ENCODE assay signal across 1 cellular context in genomic region chr20:57654363-57654997, GRCh38.
TF ChIP-seq lines count a peak whose summit lies in the region.

No MANE protein-coding gene starts in this region.

TF ChIP-seq in HepG2, 621 proteins besides CTCF, POLR2A, EP300 and RAD21 (continued from another document):
- TF ChIP-seq CREB1 (IDR thresholded peaks at IDR 0.05), result no peak
- no peak for TF ChIP-seq CREB1 (CRISPR knock-in tag; IDR thresholded peaks at IDR 0.05)
- TF ChIP-seq KDM2A (CRISPR knock-in tag; IDR thresholded peaks at IDR 0.05; ENCODE audit: borderline replicate concordance, low read depth), result peak; percentile 42; the same call in 1 of the 2 replicates
- no peak for TF ChIP-seq ZFP41 (CRISPR knock-in tag; IDR thresholded peaks at IDR 0.05; ENCODE audit: borderline replicate concordance)
- TF ChIP-seq, protein P1, sequence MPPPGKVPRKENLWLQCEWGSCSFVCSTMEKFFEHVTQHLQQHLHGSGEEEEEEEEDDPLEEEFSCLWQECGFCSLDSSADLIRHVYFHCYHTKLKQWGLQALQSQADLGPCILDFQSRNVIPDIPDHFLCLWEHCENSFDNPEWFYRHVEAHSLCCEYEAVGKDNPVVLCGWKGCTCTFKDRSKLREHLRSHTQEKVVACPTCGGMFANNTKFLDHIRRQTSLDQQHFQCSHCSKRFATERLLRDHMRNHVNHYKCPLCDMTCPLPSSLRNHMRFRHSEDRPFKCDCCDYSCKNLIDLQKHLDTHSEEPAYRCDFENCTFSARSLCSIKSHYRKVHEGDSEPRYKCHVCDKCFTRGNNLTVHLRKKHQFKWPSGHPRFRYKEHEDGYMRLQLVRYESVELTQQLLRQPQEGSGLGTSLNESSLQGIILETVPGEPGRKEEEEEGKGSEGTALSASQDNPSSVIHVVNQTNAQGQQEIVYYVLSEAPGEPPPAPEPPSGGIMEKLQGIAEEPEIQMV (CRISPR knock-in tag; IDR thresholded peaks at IDR 0.05; ENCODE audit: low read depth), result no peak
- TF ChIP-seq, protein P2, sequence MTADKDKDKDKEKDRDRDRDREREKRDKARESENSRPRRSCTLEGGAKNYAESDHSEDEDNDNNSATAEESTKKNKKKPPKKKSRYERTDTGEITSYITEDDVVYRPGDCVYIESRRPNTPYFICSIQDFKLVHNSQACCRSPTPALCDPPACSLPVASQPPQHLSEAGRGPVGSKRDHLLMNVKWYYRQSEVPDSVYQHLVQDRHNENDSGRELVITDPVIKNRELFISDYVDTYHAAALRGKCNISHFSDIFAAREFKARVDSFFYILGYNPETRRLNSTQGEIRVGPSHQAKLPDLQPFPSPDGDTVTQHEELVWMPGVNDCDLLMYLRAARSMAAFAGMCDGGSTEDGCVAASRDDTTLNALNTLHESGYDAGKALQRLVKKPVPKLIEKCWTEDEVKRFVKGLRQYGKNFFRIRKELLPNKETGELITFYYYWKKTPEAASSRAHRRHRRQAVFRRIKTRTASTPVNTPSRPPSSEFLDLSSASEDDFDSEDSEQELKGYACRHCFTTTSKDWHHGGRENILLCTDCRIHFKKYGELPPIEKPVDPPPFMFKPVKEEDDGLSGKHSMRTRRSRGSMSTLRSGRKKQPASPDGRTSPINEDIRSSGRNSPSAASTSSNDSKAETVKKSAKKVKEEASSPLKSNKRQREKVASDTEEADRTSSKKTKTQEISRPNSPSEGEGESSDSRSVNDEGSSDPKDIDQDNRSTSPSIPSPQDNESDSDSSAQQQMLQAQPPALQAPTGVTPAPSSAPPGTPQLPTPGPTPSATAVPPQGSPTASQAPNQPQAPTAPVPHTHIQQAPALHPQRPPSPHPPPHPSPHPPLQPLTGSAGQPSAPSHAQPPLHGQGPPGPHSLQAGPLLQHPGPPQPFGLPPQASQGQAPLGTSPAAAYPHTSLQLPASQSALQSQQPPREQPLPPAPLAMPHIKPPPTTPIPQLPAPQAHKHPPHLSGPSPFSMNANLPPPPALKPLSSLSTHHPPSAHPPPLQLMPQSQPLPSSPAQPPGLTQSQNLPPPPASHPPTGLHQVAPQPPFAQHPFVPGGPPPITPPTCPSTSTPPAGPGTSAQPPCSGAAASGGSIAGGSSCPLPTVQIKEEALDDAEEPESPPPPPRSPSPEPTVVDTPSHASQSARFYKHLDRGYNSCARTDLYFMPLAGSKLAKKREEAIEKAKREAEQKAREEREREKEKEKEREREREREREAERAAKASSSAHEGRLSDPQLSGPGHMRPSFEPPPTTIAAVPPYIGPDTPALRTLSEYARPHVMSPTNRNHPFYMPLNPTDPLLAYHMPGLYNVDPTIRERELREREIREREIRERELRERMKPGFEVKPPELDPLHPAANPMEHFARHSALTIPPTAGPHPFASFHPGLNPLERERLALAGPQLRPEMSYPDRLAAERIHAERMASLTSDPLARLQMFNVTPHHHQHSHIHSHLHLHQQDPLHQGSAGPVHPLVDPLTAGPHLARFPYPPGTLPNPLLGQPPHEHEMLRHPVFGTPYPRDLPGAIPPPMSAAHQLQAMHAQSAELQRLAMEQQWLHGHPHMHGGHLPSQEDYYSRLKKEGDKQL (CRISPR knock-in tag; IDR thresholded peaks at IDR 0.05; ENCODE audit: low read depth), result no peak
- no peak for TF ChIP-seq ZNF577 (CRISPR knock-in tag; IDR thresholded peaks at IDR 0.05; ENCODE audit: borderline replicate concordance, low read depth)
- no peak for TF ChIP-seq ZNF724P (CRISPR knock-in tag; IDR thresholded peaks at IDR 0.05; ENCODE audit: borderline replicate concordance)
- no peak for TF ChIP-seq KDM6A (CRISPR knock-in tag; IDR thresholded peaks at IDR 0.05; ENCODE audit: low read depth)
- no peak for TF ChIP-seq ZMAT3 (CRISPR knock-in tag; conservative IDR thresholded peaks at IDR 0.05)
- TF ChIP-seq JUN (CRISPR knock-in tag; IDR thresholded peaks at IDR 0.05), result no peak
- TF ChIP-seq, protein P3, sequence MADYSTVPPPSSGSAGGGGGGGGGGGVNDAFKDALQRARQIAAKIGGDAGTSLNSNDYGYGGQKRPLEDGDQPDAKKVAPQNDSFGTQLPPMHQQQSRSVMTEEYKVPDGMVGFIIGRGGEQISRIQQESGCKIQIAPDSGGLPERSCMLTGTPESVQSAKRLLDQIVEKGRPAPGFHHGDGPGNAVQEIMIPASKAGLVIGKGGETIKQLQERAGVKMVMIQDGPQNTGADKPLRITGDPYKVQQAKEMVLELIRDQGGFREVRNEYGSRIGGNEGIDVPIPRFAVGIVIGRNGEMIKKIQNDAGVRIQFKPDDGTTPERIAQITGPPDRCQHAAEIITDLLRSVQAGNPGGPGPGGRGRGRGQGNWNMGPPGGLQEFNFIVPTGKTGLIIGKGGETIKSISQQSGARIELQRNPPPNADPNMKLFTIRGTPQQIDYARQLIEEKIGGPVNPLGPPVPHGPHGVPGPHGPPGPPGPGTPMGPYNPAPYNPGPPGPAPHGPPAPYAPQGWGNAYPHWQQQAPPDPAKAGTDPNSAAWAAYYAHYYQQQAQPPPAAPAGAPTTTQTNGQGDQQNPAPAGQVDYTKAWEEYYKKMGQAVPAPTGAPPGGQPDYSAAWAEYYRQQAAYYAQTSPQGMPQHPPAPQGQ (CRISPR knock-in tag; IDR thresholded peaks at IDR 0.05; ENCODE audit: borderline replicate concordance), result 0 out of 2 replicates have a peak, but pooled peaks have one; percentile 38
- TF ChIP-seq, protein P4, sequence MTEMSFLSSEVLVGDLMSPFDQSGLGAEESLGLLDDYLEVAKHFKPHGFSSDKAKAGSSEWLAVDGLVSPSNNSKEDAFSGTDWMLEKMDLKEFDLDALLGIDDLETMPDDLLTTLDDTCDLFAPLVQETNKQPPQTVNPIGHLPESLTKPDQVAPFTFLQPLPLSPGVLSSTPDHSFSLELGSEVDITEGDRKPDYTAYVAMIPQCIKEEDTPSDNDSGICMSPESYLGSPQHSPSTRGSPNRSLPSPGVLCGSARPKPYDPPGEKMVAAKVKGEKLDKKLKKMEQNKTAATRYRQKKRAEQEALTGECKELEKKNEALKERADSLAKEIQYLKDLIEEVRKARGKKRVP (CRISPR knock-in tag; IDR thresholded peaks at IDR 0.05), result no peak
- TF ChIP-seq KDM1A (CRISPR knock-in tag; IDR thresholded peaks at IDR 0.05), result no peak
- TF ChIP-seq TBX3 (IDR thresholded peaks at IDR 0.05; ENCODE audit: borderline replicate concordance), result no peak
- TF ChIP-seq, protein P5, sequence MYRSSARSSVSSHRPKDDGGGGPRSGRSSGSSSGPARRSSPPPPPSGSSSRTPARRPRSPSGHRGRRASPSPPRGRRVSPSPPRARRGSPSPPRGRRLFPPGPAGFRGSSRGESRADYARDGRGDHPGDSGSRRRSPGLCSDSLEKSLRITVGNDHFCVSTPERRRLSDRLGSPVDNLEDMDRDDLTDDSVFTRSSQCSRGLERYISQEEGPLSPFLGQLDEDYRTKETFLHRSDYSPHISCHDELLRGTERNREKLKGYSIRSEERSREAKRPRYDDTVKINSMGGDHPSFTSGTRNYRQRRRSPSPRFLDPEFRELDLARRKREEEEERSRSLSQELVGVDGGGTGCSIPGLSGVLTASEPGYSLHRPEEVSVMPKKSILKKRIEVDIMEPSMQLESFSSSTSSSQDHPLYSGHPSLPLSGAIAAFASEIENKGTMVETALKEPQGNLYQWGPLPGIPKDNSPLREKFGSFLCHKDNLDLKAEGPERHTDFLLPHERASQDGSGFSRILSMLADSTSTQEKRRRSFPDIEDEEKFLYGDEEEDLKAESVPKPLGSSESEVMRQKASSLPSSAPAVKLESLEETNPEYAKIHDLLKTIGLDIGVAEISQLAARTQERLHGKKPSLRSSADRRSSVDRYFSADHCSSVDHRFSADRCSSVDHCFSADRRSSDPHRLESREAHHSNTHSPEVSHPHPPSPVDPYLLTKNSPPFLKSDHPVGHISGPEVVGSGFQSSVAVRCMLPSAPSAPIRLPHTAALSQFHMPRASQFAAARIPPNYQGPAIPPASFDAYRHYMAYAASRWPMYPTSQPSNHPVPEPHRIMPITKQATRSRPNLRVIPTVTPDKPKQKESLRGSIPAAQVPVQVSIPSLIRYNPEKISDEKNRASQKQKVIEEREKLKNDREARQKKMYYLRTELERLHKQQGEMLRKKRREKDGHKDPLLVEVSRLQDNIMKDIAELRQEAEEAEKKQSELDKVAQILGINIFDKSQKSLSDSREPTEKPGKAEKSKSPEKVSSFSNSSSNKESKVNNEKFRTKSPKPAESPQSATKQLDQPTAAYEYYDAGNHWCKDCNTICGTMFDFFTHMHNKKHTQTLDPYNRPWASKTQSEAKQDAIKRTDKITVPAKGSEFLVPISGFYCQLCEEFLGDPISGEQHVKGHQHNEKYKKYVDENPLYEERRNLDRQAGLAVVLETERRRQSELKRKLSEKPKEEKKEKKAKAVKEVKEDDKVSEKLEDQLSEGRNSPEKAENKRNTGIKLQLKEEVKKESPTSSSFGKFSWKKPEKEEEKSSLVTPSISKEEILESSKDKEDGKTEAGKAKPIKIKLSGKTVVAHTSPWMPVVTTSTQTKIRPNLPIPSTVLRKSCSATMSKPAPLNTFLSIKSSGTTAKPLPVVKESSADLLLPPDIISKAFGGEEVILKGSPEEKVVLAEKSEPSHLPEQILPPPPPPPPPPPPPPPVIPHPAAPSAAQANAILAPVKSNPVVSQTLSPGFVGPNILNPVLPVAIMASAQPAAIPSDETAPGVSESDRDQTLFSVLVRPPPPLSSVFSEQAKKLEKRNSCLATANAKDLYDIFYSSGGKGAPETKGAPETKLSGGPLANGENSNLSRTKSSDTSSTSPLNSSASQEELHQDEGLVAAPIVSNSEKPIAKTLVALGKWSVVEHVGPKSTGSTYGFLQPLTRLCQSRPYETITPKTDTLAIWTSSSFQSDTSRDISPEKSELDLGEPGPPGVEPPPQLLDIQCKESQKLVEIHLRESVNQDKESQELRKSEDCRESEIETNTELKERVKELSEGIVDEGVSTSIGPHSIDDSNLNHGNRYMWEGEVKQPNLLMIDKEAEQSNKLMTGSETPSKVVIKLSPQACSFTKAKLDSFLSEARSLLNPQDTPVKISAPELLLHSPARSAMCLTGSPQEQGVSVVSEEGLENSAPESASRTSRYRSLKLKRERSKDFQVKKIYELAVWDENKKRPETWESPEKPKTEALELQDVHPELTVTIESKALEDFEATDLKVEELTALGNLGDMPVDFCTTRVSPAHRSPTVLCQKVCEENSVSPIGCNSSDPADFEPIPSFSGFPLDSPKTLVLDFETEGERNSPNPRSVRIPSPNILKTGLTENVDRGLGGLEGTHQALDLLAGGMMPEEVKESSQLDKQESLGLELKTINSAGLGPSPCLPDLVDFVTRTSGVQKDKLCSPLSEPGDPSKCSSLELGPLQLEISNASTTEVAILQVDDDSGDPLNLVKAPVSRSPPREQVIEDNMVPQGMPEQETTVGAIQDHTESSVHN (CRISPR knock-in tag; IDR thresholded peaks at IDR 0.05), result no peak
- TF ChIP-seq ZBTB49 (CRISPR knock-in tag; IDR thresholded peaks at IDR 0.05; ENCODE audit: borderline replicate concordance), result peak; percentile 26; the same call in 1 of the 2 replicates
- no peak for TF ChIP-seq JDP2 (CRISPR knock-in tag; IDR thresholded peaks at IDR 0.05; ENCODE audit: borderline replicate concordance)
- TF ChIP-seq ZNF256 (CRISPR knock-in tag; conservative IDR thresholded peaks at IDR 0.05), result no peak
- TF ChIP-seq STAT5B (CRISPR knock-in tag; IDR thresholded peaks at IDR 0.05), result no peak
- TF ChIP-seq, protein P6, sequence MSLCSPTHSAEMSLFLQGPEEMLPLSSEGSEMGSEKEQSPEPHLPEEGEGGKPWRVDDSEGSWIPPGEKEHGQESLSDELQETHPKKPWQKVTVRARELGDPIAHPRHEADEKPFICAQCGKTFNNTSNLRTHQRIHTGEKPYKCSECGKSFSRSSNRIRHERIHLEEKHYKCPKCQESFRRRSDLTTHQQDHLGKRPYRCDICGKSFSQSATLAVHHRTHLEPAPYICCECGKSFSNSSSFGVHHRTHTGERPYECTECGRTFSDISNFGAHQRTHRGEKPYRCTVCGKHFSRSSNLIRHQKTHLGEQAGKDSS (CRISPR knock-in tag; IDR thresholded peaks at IDR 0.05; ENCODE audit: borderline replicate concordance, low read depth), result no peak
- no peak for TF ChIP-seq ESRRA (CRISPR knock-in tag; IDR thresholded peaks at IDR 0.05; ENCODE audit: low read depth)
